In genomic region chr6:37018152-37019064, GRCh38 we compare ENCODE assay signal across 8 cellular contexts. TPM values are rescaled to one million over a fixed set of nuclear protein-coding genes. Genes with fewer than 3 reads are reported as not detected.
A peak's percentile ranks its signal among the peaks of the same experiment; 100 is the strongest.
DNase-seq lines count a peak whose midpoint lies in the region; ATAC-seq and TF ChIP-seq lines count a peak whose summit lies in the region.

No MANE protein-coding gene starts in this region.

- ATAC-seq in GM21717 (IDR thresholded peaks at IDR 0.05; ENCODE audit: unreplicated experiment) = peak; percentile 63
- peak; percentile 96 for ATAC-seq in naive thymus-derived CD4-positive, alpha-beta T cell

- peak overlapping the region; percentile 23; the same call in 1 of the 2 replicates for H3K9ac ChIP-seq in OCI-LY3 (ENCODE audit: low read length)

- peak; percentile 83 for TF ChIP-seq CTCF in OCI-LY3 (IDR thresholded peaks at IDR 0.05; ENCODE audit: low read depth, low read length)
- peak; percentile 97 for TF ChIP-seq CTCF in epithelial cell of proximal tubule (conservative IDR thresholded peaks at IDR 0.05; ENCODE audit: low read depth, low read length)

- POLR2A ChIA-PET in naive thymus-derived CD4-positive, alpha-beta T cell (lab: Charles Lee) = interaction anchor here (0.7 to 14.9 kb wide), 13 partner anchors 32 to 250 kb away, joined by 3 to 276 read pairs (median 5); partner anchors contain the start of genes C6orf89, MTCH1, PIM1 and PPIL1

- H3K9me3 ChIP-seq in OCI-LY3 (ENCODE audit: insufficient read depth, low read length) = no peaks in the 10 kb centered on the region
- H3K9me3 ChIP-seq in naive thymus-derived CD4-positive, alpha-beta T cell (ENCODE audit: control insufficient read depth in 2 of 3, low read length in 3 of 3) = no peaks in the 10 kb centered on the region

- peaks cover 16% of the 10 kb centered on the region for H4K20me1 ChIP-seq in OCI-LY3 (ENCODE audit: insufficient read depth, low read length)

- peak overlapping the region; percentile 65 to 87 (median 80) for H3K27ac Mint-ChIP-seq in naive thymus-derived CD4-positive, alpha-beta T cell

- H3K36me3 ChIP-seq in OCI-LY3 (replicated peaks; ENCODE audit: low read depth, low read length) = peaks cover 88% of the 10 kb centered on the region
- no peaks in the 10 kb centered on the region for H3K36me3 ChIP-seq in naive thymus-derived CD4-positive, alpha-beta T cell (ENCODE audit: control insufficient read depth in 2 of 3, insufficient read depth in 3 of 3, low read length in 3 of 3)

- no peak overlapping the region for H3K4me3 ChIP-seq in Jurkat, Clone E6-1 (ENCODE audit: low read length)
- no peak overlapping the region for H3K4me3 ChIP-seq in OCI-LY3 (ENCODE audit: low read length)
- H3K4me3 ChIP-seq in epithelial cell of proximal tubule (ENCODE audit: low read depth, low read length) = no peak overlapping the region
- H3K4me3 ChIP-seq in naive thymus-derived CD4-positive, alpha-beta T cell (ENCODE audit: low read length) = no peak overlapping the region

- peak overlapping the region in 3 of 10 donors; percentile 17 to 40 (median 35) for H3K4me3 Mint-ChIP-seq in naive thymus-derived CD4-positive, alpha-beta T cell

- H3K27ac ChIP-seq in OCI-LY3 (ENCODE audit: low read length) = peak overlapping the region; percentile 73
- H3K27ac ChIP-seq in naive thymus-derived CD4-positive, alpha-beta T cell (ENCODE audit: low read depth, low read length) = peak overlapping the region; percentile 15

- DNase-seq in DMS153 (lab: John Stamatoyannopoulos, UW) (peak; percentile 59), epithelial cell of proximal tubule (ENCODE audit: low read depth) (no peak)
- DNase-seq in Jurkat, Clone E6-1 (ENCODE audit: low read depth, low spot score) = peak; percentile 85
- peak; percentile 90 for DNase-seq in activated CD8-positive, alpha-beta memory T cell treated with anti-CD3 and anti-CD28 coated beads, Interleukin-2, amount 50 U/mL, for 48 hours
- DNase-seq in naive thymus-derived CD4-positive, alpha-beta T cell = peak; percentile 74 to 88 (median 83)
- DNase-seq in stimulated activated CD8-positive, alpha-beta memory T cell treated with anti-CD3 and anti-CD28 coated beads, Interleukin-7, amount 100 ng/mL, for 4 hours (ENCODE audit: low read depth in 2 of 2) = peak; percentile 74 to 82

- H3K9me3 Mint-ChIP-seq in naive thymus-derived CD4-positive, alpha-beta T cell = no peaks in the 10 kb centered on the region

- peaks cover 44% of the 10 kb centered on the region for H3K4me1 ChIP-seq in OCI-LY3 (ENCODE audit: low read length)
- H3K4me1 ChIP-seq in naive thymus-derived CD4-positive, alpha-beta T cell (ENCODE audit: control insufficient read depth in 2 of 2, insufficient read depth in 2 of 2, low read length in 2 of 2) = peaks cover 23 to 32% of the 10 kb centered on the region in 2 donors

- no peak overlapping the region for H2AFZ ChIP-seq in OCI-LY3 (ENCODE audit: low read depth, low read length)

- peaks cover 13% of the 10 kb centered on the region for H3K79me2 ChIP-seq in OCI-LY3 (ENCODE audit: low read length)

- peaks cover 0 to 4% (median 0%) of the 10 kb centered on the region in 5 donors for H3K36me3 Mint-ChIP-seq in naive thymus-derived CD4-positive, alpha-beta T cell

- H3K27me3 Mint-ChIP-seq in naive thymus-derived CD4-positive, alpha-beta T cell = no peaks in the 10 kb centered on the region

- H3K4me1 Mint-ChIP-seq in naive thymus-derived CD4-positive, alpha-beta T cell = peaks cover 35 to 54% (median 46%) of the 10 kb centered on the region in 7 donors

- CTCF ChIA-PET in naive thymus-derived CD4-positive, alpha-beta T cell (lab: Charles Lee) = interaction anchor here (0.5 to 16.2 kb wide), 51 partner anchors 9 to 307 kb away, joined by 3 to 639 read pairs (median 5); partner anchors contain the start of genes C6orf89, FGD2, MTCH1 and PIM1

- intact Hi-C loops in naive thymus-derived CD4-positive, alpha-beta T cell (cut with micrococcal nuclease) = loop anchor here (1.0 to 5.0 kb wide), 13 partner anchors 32 to 674 kb away; partner anchors contain the start of genes C6orf89 (in 2 of the 2), MTCH1 (in 2 of the 2) and PPIL1 (in 1 of the 2)

- no peaks in the 10 kb centered on the region for H3K27me3 ChIP-seq in OCI-LY3 (ENCODE audit: low read depth, low read length)
- no peaks in the 10 kb centered on the region for H3K27me3 ChIP-seq in naive thymus-derived CD4-positive, alpha-beta T cell (ENCODE audit: control insufficient read depth in 2 of 2, insufficient read depth in 2 of 2, low read length in 2 of 2)

- peak overlapping the region; percentile 15 for H3K4me2 ChIP-seq in OCI-LY3 (ENCODE audit: low read length)

RNA-seq across cellular contexts. Expression of gene FGD2, which starts 13.0 kb away (rescaled TPM):
- polyA plus RNA-seq in Jurkat, Clone E6-1 (2012; ENCODE audit: insufficient read depth, insufficient read length) = not detected
- total RNA-seq in epithelial cell of proximal tubule = not detected in 2 replicates
- 10 to 100 TPM in 1 of 5 experiments, 1 to 10 TPM in 4; 1.4 to 71.9 (median 3.5) TPM for total RNA-seq in naive thymus-derived CD4-positive, alpha-beta T cell
- polyA plus RNA-seq in naive thymus-derived CD4-positive, alpha-beta T cell = under 1 TPM; 0.25 to 0.38 TPM

RNA-seq across cellular contexts. Expression of gene MTCH1, which starts 32.4 kb away (rescaled TPM):
- 112 TPM for polyA plus RNA-seq in Jurkat, Clone E6-1 (2012; ENCODE audit: insufficient read depth, insufficient read length)
- 235 and 275 TPM in 2 replicates for total RNA-seq in epithelial cell of proximal tubule
- 100 to 1,000 TPM; 123 to 198 (median 130) TPM for total RNA-seq in naive thymus-derived CD4-positive, alpha-beta T cell
- 10 to 100 TPM; 75.2 to 85.7 TPM for polyA plus RNA-seq in naive thymus-derived CD4-positive, alpha-beta T cell
